ENCODE assay signal across 22 cellular contexts in the genomic region with DNA sequence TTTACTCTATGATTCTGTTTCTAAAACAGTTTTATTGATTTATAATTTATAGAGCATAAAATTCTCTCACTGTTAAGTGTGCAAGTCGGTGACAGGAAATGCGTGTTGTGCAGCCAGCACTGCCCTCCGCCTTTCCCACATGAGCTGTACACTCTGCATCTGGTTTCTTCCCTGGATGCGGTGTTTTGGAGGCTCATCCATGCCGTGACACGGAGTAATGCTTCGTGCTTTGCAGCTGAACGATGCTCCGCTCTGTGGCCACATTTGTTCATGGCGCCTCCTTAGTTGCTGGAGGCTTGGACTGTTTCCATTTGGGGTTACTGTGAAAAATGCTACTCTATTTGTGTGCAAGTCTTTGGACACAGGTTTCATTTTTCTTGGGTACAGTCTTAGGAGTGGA.
DNase-seq lines count a peak whose midpoint lies in the region; ATAC-seq and TF ChIP-seq lines count a peak whose summit lies in the region.
"Had no signal": no experiment of that assay in that cellular context is flagged by ENCODE, and none has a peak within 500 bp of the region (broad histone marks: within the 10 kb centered on the region; RNA-seq: fewer than 3 reads in every experiment).

No MANE protein-coding gene starts in this region.

- DNase-seq in AG20443 (ENCODE audit: low spot score) (peak; percentile 64), GM04504 (ENCODE audit: low read depth) (peak; percentile 87), foreskin fibroblast (peak; percentile 54 to 58), NCI-H2227 (lab: John Stamatoyannopoulos, UW; ENCODE audit: unreplicated experiment) (no peak)
- DNase-seq in effector memory CD4-positive, alpha-beta T cell: no peak
- DNase-seq: CD4-positive, CD25-positive, alpha-beta regulatory T cell; DMS153; DND-41; IMR-90; KG1; MG63; NCI-H1105 treated with DMSO at 0.1 percent for 48 hours; NCI-H2029; NCI-H2227 treated with DMSO at 0.1 percent for 48 hours; NCI-H510A; NCI-H69; SHP77 had no signal

- H3K36me3 Mint-ChIP-seq in stimulated activated memory B cell treated with anti-CD40 and anti-IgM and Interleukin-4, amounts not matched to agents 10 μg/mL and 1 μg/mL and 100 μg/mL, for 72 hours: peaks cover 35% of the 10 kb centered on the region

- no peak overlapping the region for H3K4me3 Mint-ChIP-seq in stimulated activated memory B cell treated with anti-CD40 and anti-IgM and Interleukin-4, amounts not matched to agents 10 μg/mL and 1 μg/mL and 100 μg/mL, for 72 hours
- H3K4me3 Mint-ChIP-seq: CD4-positive, CD25-positive, alpha-beta regulatory T cell had no signal

- no peaks in the 10 kb centered on the region for H3K27me3 ChIP-seq in effector memory CD4-positive, alpha-beta T cell (replicated peaks; ENCODE audit: control insufficient read depth, insufficient read depth, low read length, poor library complexity, severe bottlenecking)
- H3K27me3 ChIP-seq: BLaER1, MG63 had no signal

- H3K4me1 Mint-ChIP-seq in stimulated activated memory B cell treated with anti-CD40 and anti-IgM and Interleukin-4, amounts not matched to agents 10 μg/mL and 1 μg/mL and 100 μg/mL, for 72 hours: peaks cover 5% of the 10 kb centered on the region

- TF ChIP-seq CTCF in foreskin fibroblast (IDR thresholded peaks at IDR 0.05; ENCODE audit: low read depth, low read length): no peak

- no peak overlapping the region for H3K4me3 ChIP-seq in foreskin fibroblast (ENCODE audit: low read depth in 1 of 2, low read length in 2 of 2)
- H3K4me3 ChIP-seq in effector memory CD4-positive, alpha-beta T cell (ENCODE audit: insufficient read depth, low read depth, low read length, poor library complexity, severe bottlenecking): no peak overlapping the region
- H3K4me3 ChIP-seq: BLaER1, MG63 had no signal

- no peaks in the 10 kb centered on the region for H3K27me3 Mint-ChIP-seq in stimulated activated memory B cell treated with anti-CD40 and anti-IgM and Interleukin-4, amounts not matched to agents 10 μg/mL and 1 μg/mL and 100 μg/mL, for 72 hours
- H3K27me3 Mint-ChIP-seq: CD4-positive, CD25-positive, alpha-beta regulatory T cell had no signal

- H3K27ac Mint-ChIP-seq in stimulated activated memory B cell treated with anti-CD40 and anti-IgM and Interleukin-4, amounts not matched to agents 10 μg/mL and 1 μg/mL and 100 μg/mL, for 72 hours: no peak overlapping the region

- H3K4me1 ChIP-seq in effector memory CD4-positive, alpha-beta T cell (ENCODE audit: control insufficient read depth, insufficient read depth, low read length, poor library complexity, severe bottlenecking): no peaks in the 10 kb centered on the region

- H3K27ac ChIP-seq in effector memory CD4-positive, alpha-beta T cell (ENCODE audit: insufficient read depth, low read length, poor library complexity, severe bottlenecking): no peak overlapping the region
- H3K27ac ChIP-seq: BLaER1, RWPE1 had no signal

- peaks cover 13% of the 10 kb centered on the region for H3K9me3 Mint-ChIP-seq in stimulated activated memory B cell treated with anti-CD40 and anti-IgM and Interleukin-4, amounts not matched to agents 10 μg/mL and 1 μg/mL and 100 μg/mL, for 72 hours

- H3K9me3 ChIP-seq in effector memory CD4-positive, alpha-beta T cell (ENCODE audit: control insufficient read depth, low read length): no peaks in the 10 kb centered on the region

- H3K36me3 ChIP-seq in effector memory CD4-positive, alpha-beta T cell (ENCODE audit: control insufficient read depth, insufficient read depth, low read length): no peaks in the 10 kb centered on the region

- ATAC-seq in stimulated activated memory B cell treated with anti-CD40 and anti-IgM and Interleukin-4, amounts not matched to agents 10 μg/mL and 1 μg/mL and 100 μg/mL, for 72 hours: no peak
- ATAC-seq in HG03097 (IDR thresholded peaks at IDR 0.05; ENCODE audit: low FRiP score, unreplicated experiment): no peak
- ATAC-seq: HCT116 had no signal

Comparison
In these comparisons a context has a peak if more than half of its experiments do, and no peak if none do; other contexts are left out.
1. DNase-seq: peak in AG20443 (single experiment), GM04504 (single experiment) and foreskin fibroblast (2 of 2); none in effector memory CD4-positive, alpha-beta T cell (0 of 3) and NCI-H2227 (single experiment).